Comparison of ENCODE assay signal across 9 cellular contexts in the genomic region with DNA sequence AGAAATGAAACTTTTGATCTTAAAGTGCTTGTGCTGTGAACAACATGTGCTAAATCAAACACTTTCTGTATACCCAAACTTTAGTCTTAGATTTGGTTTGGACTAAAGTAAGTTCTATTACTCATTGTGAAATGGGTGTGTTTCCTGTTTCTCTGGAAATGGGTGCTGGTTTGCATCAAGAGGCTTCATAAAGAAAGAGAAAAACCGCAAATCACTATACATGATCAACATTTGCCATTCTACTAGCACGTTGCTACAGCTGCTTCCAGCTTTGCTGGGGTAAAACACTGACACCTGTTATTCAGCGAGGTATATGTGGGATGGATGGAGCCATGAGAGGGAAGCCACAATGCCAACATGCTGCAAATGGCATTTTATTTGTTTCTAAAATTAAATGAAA.
DNase-seq lines count a peak whose midpoint lies in the region; ATAC-seq and TF ChIP-seq lines count a peak whose summit lies in the region.
"Had no signal": no experiment of that assay in that cellular context is flagged by ENCODE, and none has a peak within 500 bp of the region (broad histone marks: within the 10 kb centered on the region; RNA-seq: fewer than 3 reads in every experiment).

No MANE protein-coding gene starts in this region.

- peaks cover 12% of the 10 kb centered on the region for H3K4me1 Mint-ChIP-seq in stimulated activated memory B cell treated with anti-CD40 and anti-IgM and Interleukin-4, amounts not matched to agents 10 μg/mL and 1 μg/mL and 100 μg/mL, for 72 hours

- peak; percentile 5 for DNase-seq in activated CD4-positive, CD25-positive, alpha-beta regulatory T cell treated with anti-CD3 and anti-CD28 coated beads, Interleukin-2, amount 50 U/mL, for 16 hours (ENCODE audit: low read depth, low spot score)
- no peak for DNase-seq in activated CD4-positive, CD25-positive, alpha-beta regulatory T cell (lab: John Stamatoyannopoulos, UW)
- peak; percentile 37 for DNase-seq in activated CD4-positive, alpha-beta T cell treated with anti-CD3 and anti-CD28 coated beads for 48 hours
- DNase-seq in mesenteric fat pad (ENCODE audit: low spot score) (no peak), left cardiac atrium (no peak)
- DNase-seq: naive thymus-derived CD8-positive, alpha-beta T cell had no signal

- intact Hi-C loops in left cardiac atrium (cut with DNase I) = no loop called here

- no peaks in the 10 kb centered on the region for H3K36me3 Mint-ChIP-seq in stimulated activated memory B cell treated with anti-CD40 and anti-IgM and Interleukin-4, amounts not matched to agents 10 μg/mL and 1 μg/mL and 100 μg/mL, for 72 hours
- H3K36me3 Mint-ChIP-seq: naive thymus-derived CD8-positive, alpha-beta T cell had no signal

- peak overlapping the region; percentile 38 for H3K4me3 Mint-ChIP-seq in stimulated activated memory B cell treated with anti-CD40 and anti-IgM and Interleukin-4, amounts not matched to agents 10 μg/mL and 1 μg/mL and 100 μg/mL, for 72 hours

- H3K27me3 Mint-ChIP-seq in stimulated activated memory B cell treated with anti-CD40 and anti-IgM and Interleukin-4, amounts not matched to agents 10 μg/mL and 1 μg/mL and 100 μg/mL, for 72 hours = no peaks in the 10 kb centered on the region

- peak overlapping the region; percentile 83 for H3K27ac Mint-ChIP-seq in stimulated activated memory B cell treated with anti-CD40 and anti-IgM and Interleukin-4, amounts not matched to agents 10 μg/mL and 1 μg/mL and 100 μg/mL, for 72 hours

- ATAC-seq in HG02943 (IDR thresholded peaks at IDR 0.05; ENCODE audit: low read depth, unreplicated experiment) (peak; percentile 96), SK-N-SH treated with all-trans-retinoic acid at 6 μM for 48 hours (no peak), left cardiac atrium (no peak)
- ATAC-seq in stimulated activated memory B cell treated with anti-CD40 and anti-IgM and Interleukin-4, amounts not matched to agents 10 μg/mL and 1 μg/mL and 100 μg/mL, for 72 hours = peak; percentile 84

- no peaks in the 10 kb centered on the region for H3K9me3 Mint-ChIP-seq in stimulated activated memory B cell treated with anti-CD40 and anti-IgM and Interleukin-4, amounts not matched to agents 10 μg/mL and 1 μg/mL and 100 μg/mL, for 72 hours
- H3K9me3 Mint-ChIP-seq: naive thymus-derived CD8-positive, alpha-beta T cell had no signal

TF ChIP-seq in SK-N-SH treated with all-trans-retinoic acid at 6 μM for 48 hours, 23 proteins besides CTCF, POLR2A, EP300 and RAD21:
- no peak for TF ChIP-seq ESRRG (CRISPR knock-in tag; IDR thresholded peaks at IDR 0.05)
- TF ChIP-seq ARNTL (CRISPR knock-in tag; IDR thresholded peaks at IDR 0.05; ENCODE audit: borderline replicate concordance, low read depth) = no peak
- no peak for TF ChIP-seq CSRNP3 (CRISPR knock-in tag; IDR thresholded peaks at IDR 0.05)
- no peak for TF ChIP-seq GLIS3 (CRISPR knock-in tag; IDR thresholded peaks at IDR 0.05)
- no peak for TF ChIP-seq ZFP30 (CRISPR knock-in tag; IDR thresholded peaks at IDR 0.05)
- TF ChIP-seq TOX (CRISPR knock-in tag; IDR thresholded peaks at IDR 0.05; ENCODE audit: borderline replicate concordance) = no peak
- TF ChIP-seq ZFP3 (CRISPR knock-in tag; IDR thresholded peaks at IDR 0.05) = no peak
- no peak for TF ChIP-seq ZNF70 (CRISPR knock-in tag; IDR thresholded peaks at IDR 0.05)
TF ChIP-seq in SK-N-SH treated with all-trans-retinoic acid at 6 μM for 48 hours: peak in this region for 0.

Comparison
In these comparisons a context has a peak if more than half of its experiments do, and no peak if none do; other contexts are left out.
1. DNase-seq: peak in activated CD4-positive, CD25-positive, alpha-beta regulatory T cell treated with anti-CD3 and anti-CD28 coated beads, Interleukin-2, amount 50 U/mL, for 16 hours (single experiment) and activated CD4-positive, alpha-beta T cell treated with anti-CD3 and anti-CD28 coated beads for 48 hours (single experiment); none in activated CD4-positive, CD25-positive, alpha-beta regulatory T cell (0 of 4), mesenteric fat pad (single experiment) and left cardiac atrium (single experiment).
2. ATAC-seq: peak in HG02943 (single experiment) and stimulated activated memory B cell treated with anti-CD40 and anti-IgM and Interleukin-4, amounts not matched to agents 10 μg/mL and 1 μg/mL and 100 μg/mL, for 72 hours (single experiment); none in SK-N-SH treated with all-trans-retinoic acid at 6 μM for 48 hours (single experiment) and left cardiac atrium (0 of 2).